ENCODE assay signal across 13 cellular contexts in the genomic region with DNA sequence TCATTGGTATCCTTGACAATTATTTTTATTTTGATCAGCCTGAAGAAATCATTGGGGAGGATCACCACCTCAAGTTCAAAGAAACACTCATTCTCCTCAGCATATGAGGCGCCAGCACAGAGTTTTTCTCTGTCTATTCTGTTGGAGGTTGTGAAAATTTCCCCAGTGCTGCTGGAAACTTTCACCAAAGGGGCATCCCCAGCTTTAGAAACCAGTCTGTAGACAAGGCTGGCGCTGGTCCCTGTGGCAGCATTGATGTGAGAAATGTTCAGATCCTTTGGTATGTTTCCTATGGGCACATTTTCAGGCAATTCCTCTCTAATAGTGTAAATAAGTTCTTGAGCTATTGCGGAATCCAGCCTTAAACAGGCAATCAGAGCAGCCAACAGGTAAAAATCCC. TPM values are rescaled to one million over a fixed set of nuclear protein-coding genes. Genes with fewer than 3 reads are reported as not detected.
DNase-seq lines count a peak whose midpoint lies in the region; ATAC-seq and TF ChIP-seq lines count a peak whose summit lies in the region.
"Had no signal": no experiment of that assay in that cellular context is flagged by ENCODE, and none has a peak within 500 bp of the region (broad histone marks: within the 10 kb centered on the region; RNA-seq: fewer than 3 reads in every experiment).

No MANE protein-coding gene starts in this region.

- H3K4me1 ChIP-seq in OCI-LY7 (ENCODE audit: insufficient read depth, low read length, poor library complexity, severe bottlenecking) (peaks cover 35% of the 10 kb centered on the region), trophoblast cell (ENCODE audit: control insufficient read depth in 1 of 2, insufficient read depth in 2 of 2, low read length in 2 of 2) (peaks cover 2% of the 10 kb centered on the region in 2 experiments)

- H3K4me3 ChIP-seq in AG04449 (ENCODE audit: low read depth, low read length) (peak overlapping the region; percentile 75), OCI-LY7 (ENCODE audit: low read depth, low read length, poor library complexity, severe bottlenecking) (peak overlapping the region; percentile 90), trophoblast cell (ENCODE audit: low read depth, low read length) (no peak overlapping the region)

- H3K9ac ChIP-seq in trophoblast cell (ENCODE audit: low read length) = no peak overlapping the region

- no peak overlapping the region for H4K12ac ChIP-seq in trophoblast cell (ENCODE audit: low read depth, low read length)

- H2BK12ac ChIP-seq in trophoblast cell (ENCODE audit: low read length) = no peak overlapping the region

- H3K79me2 ChIP-seq in OCI-LY7 (ENCODE audit: insufficient read depth, low read depth, low read length) (peaks cover 50% of the 10 kb centered on the region), trophoblast cell (ENCODE audit: control insufficient read depth, insufficient read depth, low read length, poor library complexity) (peaks cover 6% of the 10 kb centered on the region)

- H2AFZ ChIP-seq in OCI-LY7 (ENCODE audit: low read length) (no peak overlapping the region), trophoblast cell (ENCODE audit: insufficient read depth, low read length, poor library complexity) (no peak overlapping the region)

- H2BK120ac ChIP-seq in trophoblast cell (ENCODE audit: insufficient read depth, low read length, poor library complexity) = no peak overlapping the region

- H3K9me2 ChIP-seq in OCI-LY7 (ENCODE audit: insufficient read depth, low read length) = no peaks in the 10 kb centered on the region

- H2AK5ac ChIP-seq in trophoblast cell (ENCODE audit: low read length) = no peak overlapping the region

- H4K91ac ChIP-seq in trophoblast cell (ENCODE audit: low read depth, low read length) = no peak overlapping the region

- H3K23ac ChIP-seq in trophoblast cell (ENCODE audit: low read length) = no peak overlapping the region

- peak overlapping the region; percentile 64 for H3K4me2 ChIP-seq in OCI-LY7 (ENCODE audit: low read length)
- peak overlapping the region; percentile 13 for H3K4me2 ChIP-seq in trophoblast cell (ENCODE audit: low read length)

- ATAC-seq in GM19328 (IDR thresholded peaks at IDR 0.05; ENCODE audit: unreplicated experiment) = no peak
- ATAC-seq: natural killer cell had no signal

- H3K27ac ChIP-seq in OCI-LY7 (ENCODE audit: low read depth, low read length, poor library complexity, severe bottlenecking) = no peak overlapping the region
- H3K27ac ChIP-seq in trophoblast cell (ENCODE audit: low read depth, low read length) = no peak overlapping the region

- no TSS peak for BruUV-seq in OCI-LY7 (replicated peaks; lab: Mats Ljungman, UMichigan)

- no peak overlapping the region for H3K14ac ChIP-seq in trophoblast cell (ENCODE audit: low read length)

- TF ChIP-seq CTCF in AG04449 (IDR thresholded peaks at IDR 0.05; ENCODE audit: insufficient read depth, low read length, missing control alignments) = no peak
- no peak for TF ChIP-seq CTCF in OCI-LY7 (conservative IDR thresholded peaks at IDR 0.05; ENCODE audit: low read length)

- H3K27me3 ChIP-seq in trophoblast cell (ENCODE audit: insufficient read depth, low read length) = no peaks in the 10 kb centered on the region

- no peaks in the 10 kb centered on the region; the same call in 1 of the 2 replicates for H4K20me1 ChIP-seq in OCI-LY7 (ENCODE audit: insufficient read depth, low read length)

- H4K8ac ChIP-seq in trophoblast cell (ENCODE audit: low read depth, low read length) = no peak overlapping the region

- no peaks in the 10 kb centered on the region for H3K9me3 ChIP-seq in OCI-LY7 (ENCODE audit: low read length)
- H3K9me3 ChIP-seq in trophoblast cell (ENCODE audit: insufficient read depth, low read depth, low read length) = no peaks in the 10 kb centered on the region

- H3K36me3 ChIP-seq in OCI-LY7 (ENCODE audit: insufficient read depth, low read length) (peaks cover 5% of the 10 kb centered on the region; the same call in 1 of the 2 replicates), trophoblast cell (ENCODE audit: control insufficient read depth in 1 of 2, insufficient read depth in 2 of 2, low read length in 2 of 2) (no peaks in the 10 kb centered on the region)

- intact Hi-C loops in OCI-LY7 (cut with micrococcal nuclease; ENCODE audit: unreplicated experiment) = loop anchor here (5.0 to 10.0 kb wide), 2 partner anchors 736 to 1303 kb away; no protein-coding TSS in a partner anchor

- H3K79me1 ChIP-seq in trophoblast cell (ENCODE audit: low read length) = peaks cover 7% of the 10 kb centered on the region

- H2BK5ac ChIP-seq in trophoblast cell (ENCODE audit: low read depth, low read length, poor library complexity) = no peak overlapping the region

- CTCF ChIA-PET in AG04449 (lab: Yijun Ruan, JAX) = interaction anchor here (1.0 to 1.6 kb wide), 3 partner anchors 10 to 1571 kb away, joined by 3 to 6 read pairs (median 3); no protein-coding TSS in a partner anchor
- CTCF ChIA-PET in OCI-LY7 (lab: Charles Lee; ENCODE audit: unreplicated experiment) = no interaction called here

- DNase-seq in AG04449 (ENCODE audit: low read depth, low spot score) = no peak
- DNase-seq in OCI-LY7 (ENCODE audit: low spot score) = no peak
- peak; percentile 62 for DNase-seq in fibroblast of gingiva (ENCODE audit: low read depth)
- DNase-seq in trophoblast cell = no peak
- no peak for DNase-seq in NCI-H345 treated with DMSO at 0.1 percent for 48 hours (lab: John Stamatoyannopoulos, UW; ENCODE audit: unreplicated experiment)
- no peak for DNase-seq in islet precursor cell
- DNase-seq in NK-92 (lab: John Stamatoyannopoulos, UW; ENCODE audit: unreplicated experiment) = no peak
- DNase-seq: activated CD8-positive, alpha-beta memory T cell treated with anti-CD3 and anti-CD28 coated beads for 24 hours; activated effector memory CD4-positive, alpha-beta T cell treated with anti-CD3 and anti-CD28 coated beads, Interleukin-2, amount 50 U/mL, for 16 hours; natural killer cell; NCI-H2171; SHP77 treated with DMSO at 0.1 percent for 48 hours had no signal

- no peak overlapping the region for H3K18ac ChIP-seq in trophoblast cell (ENCODE audit: low read length)

- no peak overlapping the region for H3K4ac ChIP-seq in trophoblast cell (ENCODE audit: low read depth, low read length)

- POLR2A ChIA-PET in AG04449 (lab: Yijun Ruan, JAX) = no interaction called here
- POLR2A ChIA-PET in OCI-LY7 (lab: Charles Lee) = interaction anchor here (0.6 to 1.3 kb wide), 4 partner anchors 25 to 568 kb away, joined by 3 to 5 read pairs (median 4); no protein-coding TSS in a partner anchor

- no CpG with 5 or more reads among the region's 3 CpGs for WGBS in trophoblast cell (ENCODE audit: extremely low coverage, insufficient coverage, insufficient read length)

RNA-seq across cellular contexts. Expression of a gene that starts 2.1 kb away (rescaled TPM):
- 19.8 and 20.1 TPM in 2 replicates for total RNA-seq in OCI-LY7 (2014; rRNA removed; shearing (Covaris generic))
- total RNA-seq in OCI-LY7 (2022) = 26.0 and 31.6 TPM in 2 replicates
- polyA plus RNA-seq in trophoblast cell (2013) = 2.1 and 2.5 TPM in 2 replicates
